28 cellular contexts compared by ENCODE assay signal in genomic region chr17:37466471-37466870, GRCh38. TPM values are rescaled to one million over a fixed set of nuclear protein-coding genes. Genes with fewer than 3 reads are reported as not detected.
DNase-seq lines count a peak whose midpoint lies in the region; ATAC-seq, FAIRE-seq and TF ChIP-seq lines count a peak whose summit lies in the region.
"Had no signal": no experiment of that assay in that cellular context is flagged by ENCODE, and none has a peak within 500 bp of the region (broad histone marks: within the 10 kb centered on the region; RNA-seq: fewer than 3 reads in every experiment).

No MANE protein-coding gene starts in this region.

- peak; percentile 19 for DNase-seq in ELR (ENCODE audit: low read depth)
- peak; percentile 25 for DNase-seq in LoVo (ENCODE audit: low spot score)
- peak; percentile 72 for DNase-seq in mammary epithelial cell
- no peak for DNase-seq in mucosa of descending colon
- DNase-seq in frontal cortex (ENCODE audit: low spot score in 2 of 2), result no peak
- no peak for DNase-seq in Right ventricle myocardium superior
- no peak for DNase-seq in OCI-LY7 (ENCODE audit: low spot score)
- DNase-seq: activated CD4-positive, alpha-beta T cell treated with anti-CD3 and anti-CD28 coated beads for 4 hours; activated naive CD8-positive, alpha-beta T cell treated with anti-CD3 and anti-CD28 coated beads for 36 hours; C1 segment of cervical spinal cord; caudate nucleus; glutamatergic neuron; MG63; midbrain; naive thymus-derived CD8-positive, alpha-beta T cell; NCI-H2029; NCI-H526; occipital lobe; stomach; transverse colon had no signal

- no peaks in the 10 kb centered on the region for H3K27me3 ChIP-seq in mammary epithelial cell (ENCODE audit: insufficient read depth, low read length)
- H3K27me3 ChIP-seq: ascending aorta, MG63, stomach, transverse colon had no signal

- no peaks in the 10 kb centered on the region for H3K9me2 ChIP-seq in OCI-LY7 (ENCODE audit: insufficient read depth, low read length)

- intact Hi-C loops in mammary epithelial cell (cut with micrococcal nuclease), result loop anchor here (1.0 kb wide), 1 partner anchor 10 kb away; no protein-coding TSS in a partner anchor
- intact Hi-C loops in mucosa of descending colon (cut with DNase I, micrococcal nuclease), result no loop called here
- intact Hi-C loops in Right ventricle myocardium superior (cut with DNase I), result no loop called here
- intact Hi-C loops in OCI-LY7 (cut with micrococcal nuclease; ENCODE audit: unreplicated experiment), result no loop called here

- H3K4me1 ChIP-seq in mammary epithelial cell (ENCODE audit: insufficient read depth, low read length) (peaks cover 23% of the 10 kb centered on the region), mucosa of descending colon (ENCODE audit: low read depth) (no peaks in the 10 kb centered on the region), OCI-LY7 (ENCODE audit: insufficient read depth, low read length, poor library complexity, severe bottlenecking) (no peaks in the 10 kb centered on the region)
- H3K4me1 ChIP-seq: ascending aorta, HAP-1, stomach, transverse colon had no signal

- no peak overlapping the region for H2AFZ ChIP-seq in mammary epithelial cell (ENCODE audit: low read depth, low read length)
- H2AFZ ChIP-seq in OCI-LY7 (ENCODE audit: low read length), result no peak overlapping the region

- dilution Hi-C loops in mammary epithelial cell (cut with HindIII; ENCODE audit: low sequenced_read_pairs), result no loop called here

- BruUV-seq in mammary epithelial cell (replicated peaks; lab: Mats Ljungman, UMichigan) (no TSS peak), OCI-LY7 (replicated peaks; lab: Mats Ljungman, UMichigan) (no TSS peak)

- H3K9me3 ChIP-seq in mammary epithelial cell (replicated peaks; ENCODE audit: insufficient read depth, low read length) (no peaks in the 10 kb centered on the region), mucosa of descending colon (no peaks in the 10 kb centered on the region), OCI-LY7 (ENCODE audit: low read length) (no peaks in the 10 kb centered on the region)
- H3K9me3 ChIP-seq: ascending aorta, HAP-1, MG63, stomach, transverse colon had no signal

- H4K20me1 ChIP-seq in mammary epithelial cell (ENCODE audit: insufficient read depth, low read length), result no peaks in the 10 kb centered on the region
- no peaks in the 10 kb centered on the region; the same call in 1 of the 2 replicates for H4K20me1 ChIP-seq in OCI-LY7 (ENCODE audit: insufficient read depth, low read length)

- no peak for FAIRE-seq in frontal cortex (lab: Jason Lieb, UNC)
- FAIRE-seq: endometrium, GM18507, islet of Langerhans, RCC 7860 had no signal

- POLR2A ChIA-PET in OCI-LY7 (lab: Charles Lee), result interaction anchor here (0.6 kb wide), 1 partner anchor 167 kb away, joined by 4 read pairs; no protein-coding TSS in a partner anchor

- TF ChIP-seq CTCF in mammary epithelial cell (conservative IDR thresholded peaks at IDR 0.05 in 1 of 2, IDR thresholded peaks at IDR 0.05 in 1 of 2; ENCODE audit: extremely low read depth in 1 of 2, insufficient read depth in 1 of 2, low read depth in 1 of 2, low read length in 2 of 2) (no peak), mucosa of descending colon (IDR thresholded peaks at IDR 0.05) (no peak), OCI-LY7 (conservative IDR thresholded peaks at IDR 0.05; ENCODE audit: low read length) (no peak)

- H3K4me3 ChIP-seq in mammary epithelial cell (replicated peaks in 1 of 3; ENCODE audit: insufficient read depth in 1 of 3, low read depth in 2 of 3, low read length in 3 of 3) (no peak overlapping the region), mucosa of descending colon (no peak overlapping the region), OCI-LY7 (ENCODE audit: low read depth, low read length, poor library complexity, severe bottlenecking) (no peak overlapping the region)
- H3K4me3 ChIP-seq: ascending aorta, HAP-1, MG63, skin epidermis, stomach, transverse colon had no signal

- H3K27ac ChIP-seq in mammary epithelial cell (ENCODE audit: insufficient read depth, low read depth, low read length) (peak overlapping the region; percentile 49), OCI-LY7 (ENCODE audit: low read depth, low read length, poor library complexity, severe bottlenecking) (no peak overlapping the region)
- H3K27ac ChIP-seq: ascending aorta, transverse colon, VCaP had no signal

- CTCF ChIA-PET in mammary epithelial cell (lab: Charles Lee; ENCODE audit: low non-redundant PET), result no interaction called here
- CTCF ChIA-PET in OCI-LY7 (lab: Charles Lee; ENCODE audit: unreplicated experiment), result no interaction called here

- ATAC-seq in mucosa of descending colon, result peak; percentile 47
- ATAC-seq in Right ventricle myocardium superior (ENCODE audit: poor library complexity), result no peak
- ATAC-seq: naive thymus-derived CD8-positive, alpha-beta T cell had no signal

- in situ Hi-C loops in mammary epithelial cell (cut with MboI; ENCODE audit: low sequenced_read_pairs in 2 of 2), result no loop called here

- H3K36me3 ChIP-seq in mammary epithelial cell (ENCODE audit: insufficient read depth, low read length) (peaks cover 4% of the 10 kb centered on the region), mucosa of descending colon (ENCODE audit: low read depth) (no peaks in the 10 kb centered on the region), OCI-LY7 (ENCODE audit: insufficient read depth, low read length) (peaks cover 81% of the 10 kb centered on the region)

- H3K4me2 ChIP-seq in mammary epithelial cell (ENCODE audit: insufficient read depth, low read depth, low read length) (no peak overlapping the region), OCI-LY7 (ENCODE audit: low read length) (no peak overlapping the region)

- 82% methylated on average over 1 of the region's 1 CpG for WGBS in mammary epithelial cell (ENCODE audit: low coverage, missing lambda C conversion rate)

- H3K79me2 ChIP-seq in mammary epithelial cell (ENCODE audit: insufficient read depth, low read length), result no peaks in the 10 kb centered on the region
- H3K79me2 ChIP-seq in OCI-LY7 (ENCODE audit: insufficient read depth, low read depth, low read length), result no peaks in the 10 kb centered on the region

- no peak overlapping the region for H3K9ac ChIP-seq in mammary epithelial cell (ENCODE audit: insufficient read depth, low read length)

RNA-seq across cellular contexts. Expression of gene DUSP14, which starts 23.2 kb away (rescaled TPM):
- 100 to 1,000 TPM; 121 to 148 TPM for total RNA-seq in mammary epithelial cell
- 132 TPM for polyA plus RNA-seq in mammary epithelial cell
- 69.3 TPM for polyA minus RNA-seq in mammary epithelial cell
- total RNA-seq in mucosa of descending colon, result 1 to 10 TPM in 2 of 3 donors, under 1 TPM in 1; 0.81 to 8.2 (median 1.8) TPM
- total RNA-seq in frontal cortex, result 15.1 TPM
- total RNA-seq in Right ventricle myocardium superior, result 19.6 TPM
- 21.2 and 21.5 TPM in 2 replicates for total RNA-seq in OCI-LY7 (2014; rRNA removed; shearing (Covaris generic))
- 11.0 and 12.2 TPM in 2 replicates for total RNA-seq in OCI-LY7 (2022)

RNA-seq across cellular contexts. Expression of gene TADA2A, which starts 59.8 kb away (rescaled TPM):
- 10 to 100 TPM; 10.3 to 19.1 TPM for total RNA-seq in mammary epithelial cell
- 10.3 TPM for polyA plus RNA-seq in mammary epithelial cell
- polyA minus RNA-seq in mammary epithelial cell, result 37.5 TPM
- total RNA-seq in mucosa of descending colon, result 10 to 100 TPM; 22.8 to 29.6 (median 28.0) TPM
- total RNA-seq in frontal cortex, result 44.0 TPM
- 12.4 TPM for total RNA-seq in Right ventricle myocardium superior
- 35.8 and 53.5 TPM in 2 replicates for total RNA-seq in OCI-LY7 (2014; rRNA removed; shearing (Covaris generic))
- 44.5 and 46.3 TPM in 2 replicates for total RNA-seq in OCI-LY7 (2022)

RNA-seq across cellular contexts. Expression of gene ACACA, which starts 59.8 kb away (rescaled TPM):
- total RNA-seq in mammary epithelial cell (100 to 1,000 TPM in 1 of 2 donors, 10 to 100 TPM in 1; 74.3 to 121 TPM), mucosa of descending colon (10 to 100 TPM; 58.5 to 64.1 (median 60.3) TPM), frontal cortex (99.9 TPM), Right ventricle myocardium superior (15.4 TPM), OCI-LY7 (2022) (80.5 and 98.3 TPM in 2 replicates)
- 54.9 TPM for polyA plus RNA-seq in mammary epithelial cell
- 338 TPM for polyA minus RNA-seq in mammary epithelial cell
- total RNA-seq in OCI-LY7 (2014; rRNA removed; shearing (Covaris generic)), result 32.1 and 45.4 TPM in 2 replicates

Comparison
In these comparisons a context has a peak if more than half of its experiments do, and no peak if none do; other contexts are left out.
1. DNase-seq: peak in ELR (single experiment), LoVo (single experiment) and mammary epithelial cell (single experiment); none in mucosa of descending colon (0 of 3), frontal cortex (0 of 2), Right ventricle myocardium superior (single experiment) and OCI-LY7 (single experiment).